In genomic region chr15:39828374-39828931, GRCh38 we compare ENCODE assay signal across 13 cellular contexts. TPM values are rescaled to one million over a fixed set of nuclear protein-coding genes. Genes with fewer than 3 reads are reported as not detected.
DNase-seq lines count a peak whose midpoint lies in the region; ATAC-seq and TF ChIP-seq lines count a peak whose summit lies in the region.
"Had no signal": no experiment of that assay in that cellular context is flagged by ENCODE, and none has a peak within 500 bp of the region (broad histone marks: within the 10 kb centered on the region; RNA-seq: fewer than 3 reads in every experiment).

No MANE protein-coding gene starts in this region.

- no peak for TF ChIP-seq POLR2A in gastrocnemius medialis (IDR thresholded peaks at IDR 0.05)

- DNase-seq in right cardiac atrium: peak; percentile 12 to 50 (median 49)
- no peak for DNase-seq in left ventricle myocardium superior
- peak in 30 of 51 donors; percentile 1 to 48 (median 16) for DNase-seq in hypothalamus (lab: John Stamatoyannopoulos, UW)
- DNase-seq in naive thymus-derived CD8-positive, alpha-beta T cell: no peak
- no peak for DNase-seq in GM19238 (ENCODE audit: insufficient read length, low spot score)
- DNase-seq in gastrocnemius medialis: no peak
- DNase-seq in COLO829 (ENCODE audit: low spot score): no peak
- DNase-seq: H7; RPMI8226; stimulated activated naive CD8-positive, alpha-beta T cell treated with anti-CD3 and anti-CD28 coated beads, Interleukin-15, amount 100 ng/mL, for 72 hours had no signal

- H3K27ac ChIP-seq in right cardiac atrium (ENCODE audit: low read length) (no peak overlapping the region), gastrocnemius medialis (peak overlapping the region in 1 of 4 donors; percentile 21)
- H3K27ac ChIP-seq: BLaER1 had no signal

- no peaks in the 10 kb centered on the region for H3K36me3 Mint-ChIP-seq in naive thymus-derived CD8-positive, alpha-beta T cell

- peaks cover 0 to under 1% (median 0%) of the 10 kb centered on the region in 9 donors for H3K9me3 Mint-ChIP-seq in naive thymus-derived CD8-positive, alpha-beta T cell
- H3K9me3 Mint-ChIP-seq: stimulated activated naive CD8-positive, alpha-beta T cell treated with anti-CD3 and anti-CD28 coated beads, Interleukin-15, amount 100 ng/mL, for 72 hours had no signal

- H3K36me3 ChIP-seq in gastrocnemius medialis: no peaks in the 10 kb centered on the region

- WGBS in right cardiac atrium: 54% methylated on average over 6 of the region's 6 CpGs

- H3K4me1 Mint-ChIP-seq in naive thymus-derived CD8-positive, alpha-beta T cell: no peaks in the 10 kb centered on the region
- H3K4me1 Mint-ChIP-seq: stimulated activated naive CD8-positive, alpha-beta T cell treated with anti-CD3 and anti-CD28 coated beads, Interleukin-15, amount 100 ng/mL, for 72 hours had no signal

- H3K27me3 Mint-ChIP-seq in naive thymus-derived CD8-positive, alpha-beta T cell: peaks cover 10 to 46% (median 28%) of the 10 kb centered on the region in 5 donors

- in situ Hi-C loops in gastrocnemius medialis (cut with MboI; ENCODE audit: low sequenced_read_pairs in 4 of 4): no loop called here

- intact Hi-C loops in right cardiac atrium (cut with DNase I): no loop called here
- intact Hi-C loops in left ventricle myocardium superior (cut with micrococcal nuclease): no loop called here
- intact Hi-C loops in gastrocnemius medialis (cut with DNase I; ENCODE audit: low total_unique reads): no loop called here

- H3K4me1 ChIP-seq in right cardiac atrium (ENCODE audit: control insufficient read depth, insufficient read depth, low read length): no peaks in the 10 kb centered on the region
- H3K4me1 ChIP-seq in gastrocnemius medialis: no peaks in the 10 kb centered on the region

- H3K27ac Mint-ChIP-seq in naive thymus-derived CD8-positive, alpha-beta T cell: no peak overlapping the region
- H3K27ac Mint-ChIP-seq: stimulated activated naive CD8-positive, alpha-beta T cell treated with anti-CD3 and anti-CD28 coated beads, Interleukin-15, amount 100 ng/mL, for 72 hours had no signal

- POLR2A ChIA-PET in naive thymus-derived CD8-positive, alpha-beta T cell (lab: Charles Lee): no interaction called here

- H3K9me3 ChIP-seq in right cardiac atrium (ENCODE audit: control insufficient read depth, low read length) (no peaks in the 10 kb centered on the region), gastrocnemius medialis (no peaks in the 10 kb centered on the region)

- H3K27me3 ChIP-seq in right cardiac atrium (ENCODE audit: control insufficient read depth, insufficient read depth) (no peaks in the 10 kb centered on the region), gastrocnemius medialis (no peaks in the 10 kb centered on the region)
- H3K27me3 ChIP-seq: BLaER1 had no signal

- no peak overlapping the region for H3K4me3 Mint-ChIP-seq in naive thymus-derived CD8-positive, alpha-beta T cell
- H3K4me3 Mint-ChIP-seq: stimulated activated naive CD8-positive, alpha-beta T cell treated with anti-CD3 and anti-CD28 coated beads, Interleukin-15, amount 100 ng/mL, for 72 hours had no signal

- no peak for TF ChIP-seq CTCF in gastrocnemius medialis (IDR thresholded peaks at IDR 0.05 in 4 of 5, conservative IDR thresholded peaks at IDR 0.05 in 1 of 5)

- ATAC-seq in right cardiac atrium (peak in 1 of 2 donors; percentile 73), left ventricle myocardium superior (no peak), SK-N-SH treated with all-trans-retinoic acid at 6 μM for 48 hours (peak; percentile 66), gastrocnemius medialis (no peak)
- ATAC-seq in naive thymus-derived CD8-positive, alpha-beta T cell: no peak
- ATAC-seq: stimulated activated naive CD8-positive, alpha-beta T cell treated with anti-CD3 and anti-CD28 coated beads, Interleukin-15, amount 100 ng/mL, for 72 hours had no signal

- no peak overlapping the region for H3K4me3 ChIP-seq in right cardiac atrium (ENCODE audit: low read length)
- H3K4me3 ChIP-seq in gastrocnemius medialis: no peak overlapping the region
- H3K4me3 ChIP-seq: BLaER1, smooth muscle cell had no signal

TF ChIP-seq in SK-N-SH treated with all-trans-retinoic acid at 6 μM for 48 hours, 23 proteins besides CTCF, POLR2A, EP300 and RAD21:
- TF ChIP-seq CSDC2 (CRISPR knock-in tag; IDR thresholded peaks at IDR 0.05) (no peak), ZNF565 (CRISPR knock-in tag; conservative IDR thresholded peaks at IDR 0.05; ENCODE audit: low read depth) (no peak), SNAI2 (CRISPR knock-in tag; IDR thresholded peaks at IDR 0.05) (no peak), BACH2 (CRISPR knock-in tag; IDR thresholded peaks at IDR 0.05; ENCODE audit: borderline replicate concordance) (no peak), RARB (CRISPR knock-in tag; IDR thresholded peaks at IDR 0.05) (no peak), TCF4 (CRISPR knock-in tag; IDR thresholded peaks at IDR 0.05; ENCODE audit: borderline replicate concordance) (no peak), ZNF70 (CRISPR knock-in tag; IDR thresholded peaks at IDR 0.05) (no peak)
- TF ChIP-seq, protein P1, sequence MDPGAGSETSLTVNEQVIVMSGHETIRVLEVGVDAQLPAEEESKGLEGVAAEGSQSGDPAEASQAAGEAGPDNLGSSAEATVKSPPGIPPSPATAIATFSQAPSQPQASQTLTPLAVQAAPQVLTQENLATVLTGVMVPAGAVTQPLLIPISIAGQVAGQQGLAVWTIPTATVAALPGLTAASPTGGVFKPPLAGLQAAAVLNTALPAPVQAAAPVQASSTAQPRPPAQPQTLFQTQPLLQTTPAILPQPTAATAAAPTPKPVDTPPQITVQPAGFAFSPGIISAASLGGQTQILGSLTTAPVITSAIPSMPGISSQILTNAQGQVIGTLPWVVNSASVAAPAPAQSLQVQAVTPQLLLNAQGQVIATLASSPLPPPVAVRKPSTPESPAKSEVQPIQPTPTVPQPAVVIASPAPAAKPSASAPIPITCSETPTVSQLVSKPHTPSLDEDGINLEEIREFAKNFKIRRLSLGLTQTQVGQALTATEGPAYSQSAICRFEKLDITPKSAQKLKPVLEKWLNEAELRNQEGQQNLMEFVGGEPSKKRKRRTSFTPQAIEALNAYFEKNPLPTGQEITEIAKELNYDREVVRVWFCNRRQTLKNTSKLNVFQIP (CRISPR knock-in tag; IDR thresholded peaks at IDR 0.05; ENCODE audit: borderline replicate concordance, low read depth): no peak

RNA-seq across cellular contexts. Expression of gene FSIP1, which starts 45.8 kb away (rescaled TPM):
- under 1 TPM; 0.25 to 0.53 (median 0.41) TPM for total RNA-seq in right cardiac atrium
- polyA plus RNA-seq in right cardiac atrium: 0.16 TPM
- 1.0 TPM for total RNA-seq in left ventricle myocardium superior
- under 1 TPM; 0.30 to 0.55 TPM for total RNA-seq in naive thymus-derived CD8-positive, alpha-beta T cell
- under 1 TPM in 2 of 3 donors, not detected in 1; 0.44 to 0.85 TPM for polyA plus RNA-seq in naive thymus-derived CD8-positive, alpha-beta T cell
- 10 to 100 TPM in 1 of 4 donors, 1 to 10 TPM in 1, under 1 TPM in 1, not detected in 1; 0.11 to 23.9 (median 1.0) TPM for total RNA-seq in gastrocnemius medialis

Comparison
In these comparisons a context has a peak if more than half of its experiments do, and no peak if none do; other contexts are left out.
1. DNase-seq: peak in right cardiac atrium (3 of 3) and hypothalamus (30 of 51); none in left ventricle myocardium superior (single experiment), naive thymus-derived CD8-positive, alpha-beta T cell (0 of 10), GM19238 (single experiment), gastrocnemius medialis (0 of 2) and COLO829 (single experiment).